Comparison of ENCODE assay signal across 15 cellular contexts in genomic region chr17:74786411-74787097, GRCh38. TPM values are rescaled to one million over a fixed set of nuclear protein-coding genes. Genes with fewer than 3 reads are reported as not detected.
DNase-seq lines count a peak whose midpoint lies in the region; ATAC-seq and TF ChIP-seq lines count a peak whose summit lies in the region.
"Had no signal": no experiment of that assay in that cellular context is flagged by ENCODE, and none has a peak within 500 bp of the region (broad histone marks: within the 10 kb centered on the region; RNA-seq: fewer than 3 reads in every experiment).

No MANE protein-coding gene starts in this region.

- no peaks in the 10 kb centered on the region for H3K4me1 ChIP-seq in right cardiac atrium (ENCODE audit: control insufficient read depth, insufficient read depth, low read length)

- no peak for DNase-seq in activated CD4-positive, alpha-beta T cell treated with anti-CD3 and anti-CD28 coated beads, Interleukin-2, amount 10 ng/mL, durations not matched to agents 7 days and 5 days
- DNase-seq in activated CD4-positive, alpha-beta T cell treated with anti-CD3 and anti-CD28 coated beads for 4 hours = no peak
- DNase-seq in CD4-positive, alpha-beta T cell = no peak
- DNase-seq in UCSD-AML1 (lab: John Stamatoyannopoulos, UW; ENCODE audit: unreplicated experiment) (peak; percentile 65), right cardiac atrium (peak in 2 of 3 donors; percentile 72 to 78), MCF 10A (ENCODE audit: unreplicated experiment) (no peak)
- DNase-seq: activated CD4-positive, alpha-beta T cell treated with anti-CD3 and anti-CD28 coated beads, Interleukin-2, amount 50 U/mL, for 1 hour; NCI-H1694; NCI-H510A; nephron progenitor cell; PC-3 had no signal

- H3K4me3 ChIP-seq in right cardiac atrium (ENCODE audit: low read length) = no peak overlapping the region
- H3K4me3 ChIP-seq: thoracic aorta had no signal

- peak overlapping the region; percentile 26 for H3K27ac Mint-ChIP-seq in activated CD4-positive, alpha-beta T cell treated with anti-CD3 and anti-CD28 coated beads, Interleukin-2, amount 10 ng/mL, durations not matched to agents 7 days and 5 days
- H3K27ac Mint-ChIP-seq in CD4-positive, alpha-beta T cell = peak overlapping the region; percentile 54
- H3K27ac Mint-ChIP-seq in MCF 10A (ENCODE audit: low read depth, unreplicated experiment) = no peak overlapping the region

- H3K27me3 ChIP-seq in CD4-positive, alpha-beta T cell (ENCODE audit: control insufficient read depth, insufficient read depth, low read length) = no peaks in the 10 kb centered on the region
- no peaks in the 10 kb centered on the region for H3K27me3 ChIP-seq in right cardiac atrium (ENCODE audit: control insufficient read depth, insufficient read depth)

- H3K9me3 ChIP-seq in CD4-positive, alpha-beta T cell (ENCODE audit: control insufficient read depth, low read length) = no peaks in the 10 kb centered on the region
- no peaks in the 10 kb centered on the region for H3K9me3 ChIP-seq in right cardiac atrium (ENCODE audit: control insufficient read depth, low read length)
- H3K9me3 ChIP-seq: thoracic aorta had no signal

- no peak overlapping the region for H3K27ac ChIP-seq in CD4-positive, alpha-beta T cell (ENCODE audit: low read depth, low read length)
- no peak overlapping the region for H3K27ac ChIP-seq in right cardiac atrium (ENCODE audit: low read length)
- H3K27ac ChIP-seq: thoracic aorta had no signal

- H3K4me3 Mint-ChIP-seq in activated CD4-positive, alpha-beta T cell treated with anti-CD3 and anti-CD28 coated beads, Interleukin-2, amount 10 ng/mL, durations not matched to agents 7 days and 5 days = no peak overlapping the region
- no peak overlapping the region for H3K4me3 Mint-ChIP-seq in CD4-positive, alpha-beta T cell
- H3K4me3 Mint-ChIP-seq in MCF 10A (ENCODE audit: unreplicated experiment) = no peak overlapping the region
- H3K4me3 Mint-ChIP-seq: nephron progenitor cell had no signal

- no TSS peak for BruUV-seq in MCF 10A (replicated peaks; lab: Mats Ljungman, UMichigan)

- intact Hi-C loops in CD4-positive, alpha-beta T cell (cut with DNase I, micrococcal nuclease) = no loop called here
- intact Hi-C loops in right cardiac atrium (cut with DNase I) (no loop called here), MCF 10A (cut with micrococcal nuclease) (no loop called here)

- H3K4me1 Mint-ChIP-seq in activated CD4-positive, alpha-beta T cell treated with anti-CD3 and anti-CD28 coated beads, Interleukin-2, amount 10 ng/mL, durations not matched to agents 7 days and 5 days = peaks cover 59% of the 10 kb centered on the region
- H3K4me1 Mint-ChIP-seq in CD4-positive, alpha-beta T cell (ENCODE audit: low read depth) = peaks cover 59% of the 10 kb centered on the region
- H3K4me1 Mint-ChIP-seq in MCF 10A (ENCODE audit: insufficient read depth, unreplicated experiment) = peaks cover 6% of the 10 kb centered on the region

- no peak for TF ChIP-seq CTCF in CD4-positive, alpha-beta T cell (IDR thresholded peaks at IDR 0.05)
- no peak for TF ChIP-seq CTCF in MCF 10A (IDR thresholded peaks at IDR 0.05; ENCODE audit: unreplicated experiment)

- H3K36me3 Mint-ChIP-seq in activated CD4-positive, alpha-beta T cell treated with anti-CD3 and anti-CD28 coated beads, Interleukin-2, amount 10 ng/mL, durations not matched to agents 7 days and 5 days (ENCODE audit: low read depth) = peaks cover 41% of the 10 kb centered on the region
- H3K36me3 Mint-ChIP-seq in CD4-positive, alpha-beta T cell (ENCODE audit: low read depth) = peaks cover 57% of the 10 kb centered on the region
- H3K36me3 Mint-ChIP-seq in MCF 10A (ENCODE audit: insufficient read depth, unreplicated experiment) = peaks cover 11% of the 10 kb centered on the region

- 82% methylated on average over 16 of the region's 16 CpGs for WGBS in right cardiac atrium

- POLR2A ChIA-PET in activated CD4-positive, alpha-beta T cell treated with anti-CD3 and anti-CD28 coated beads, Interleukin-2, amount 10 ng/mL, durations not matched to agents 7 days and 5 days (lab: Charles Lee) = no interaction called here
- POLR2A ChIA-PET in CD4-positive, alpha-beta T cell (lab: Charles Lee) = no interaction called here
- POLR2A ChIA-PET in MCF 10A (lab: Yijun Ruan, JAX) = no interaction called here

- CTCF ChIA-PET in activated CD4-positive, alpha-beta T cell treated with anti-CD3 and anti-CD28 coated beads, Interleukin-2, amount 10 ng/mL, durations not matched to agents 7 days and 5 days (lab: Charles Lee) = interaction anchor here (4.3 kb wide), 1 partner anchor 40 kb away, joined by 11 read pairs; no protein-coding TSS in a partner anchor
- CTCF ChIA-PET in CD4-positive, alpha-beta T cell (lab: Charles Lee) = no interaction called here
- CTCF ChIA-PET in MCF 10A (lab: Yijun Ruan, JAX) = interaction anchor here (0.7 to 1.1 kb wide), 2 partner anchors 42 to 54 kb away, joined by 3 read pairs; no protein-coding TSS in a partner anchor

- ATAC-seq in CD4-positive, alpha-beta T cell (ENCODE audit: poor library complexity) = peak; percentile 29
- ATAC-seq in right cardiac atrium = peak in 1 of 2 donors; percentile 14
- no peak for ATAC-seq in HG02870 (IDR thresholded peaks at IDR 0.05; ENCODE audit: unreplicated experiment)
- ATAC-seq in GM21717 (IDR thresholded peaks at IDR 0.05; ENCODE audit: unreplicated experiment) = no peak
- ATAC-seq: PC-3 had no signal

- H3K9me3 Mint-ChIP-seq in activated CD4-positive, alpha-beta T cell treated with anti-CD3 and anti-CD28 coated beads, Interleukin-2, amount 10 ng/mL, durations not matched to agents 7 days and 5 days = no peaks in the 10 kb centered on the region
- no peaks in the 10 kb centered on the region for H3K9me3 Mint-ChIP-seq in CD4-positive, alpha-beta T cell
- H3K9me3 Mint-ChIP-seq in MCF 10A (ENCODE audit: unreplicated experiment) = no peaks in the 10 kb centered on the region
- H3K9me3 Mint-ChIP-seq: nephron progenitor cell had no signal

- no peaks in the 10 kb centered on the region for H3K27me3 Mint-ChIP-seq in activated CD4-positive, alpha-beta T cell treated with anti-CD3 and anti-CD28 coated beads, Interleukin-2, amount 10 ng/mL, durations not matched to agents 7 days and 5 days
- H3K27me3 Mint-ChIP-seq in CD4-positive, alpha-beta T cell = no peaks in the 10 kb centered on the region
- H3K27me3 Mint-ChIP-seq in MCF 10A (ENCODE audit: insufficient read depth, unreplicated experiment) = no peaks in the 10 kb centered on the region

RNA-seq across cellular contexts. Expression of gene NAT9, which starts 10.4 kb away (rescaled TPM):
- 10 to 100 TPM; 28.6 to 34.4 TPM for total RNA-seq in activated CD4-positive, alpha-beta T cell treated with anti-CD3 and anti-CD28 coated beads, Interleukin-2, amount 10 ng/mL, durations not matched to agents 7 days and 5 days
- total RNA-seq in CD4-positive, alpha-beta T cell = 10 to 100 TPM; 34.6 to 38.2 TPM
- 10 to 100 TPM; 21.7 to 31.1 (median 25.0) TPM for total RNA-seq in right cardiac atrium
- polyA plus RNA-seq in right cardiac atrium = 16.8 TPM
- total RNA-seq in MCF 10A (2022) = 58.1 and 64.8 TPM in 2 replicates

RNA-seq across cellular contexts. Expression of gene NHERF1, which starts 38.1 kb away (rescaled TPM):
- total RNA-seq in activated CD4-positive, alpha-beta T cell treated with anti-CD3 and anti-CD28 coated beads, Interleukin-2, amount 10 ng/mL, durations not matched to agents 7 days and 5 days = 100 to 1,000 TPM; 254 to 281 TPM
- 10 to 100 TPM; 68.4 to 72.4 TPM for total RNA-seq in CD4-positive, alpha-beta T cell
- 10 to 100 TPM in 2 of 4 donors, 1 to 10 TPM in 2; 6.1 to 11.6 (median 9.7) TPM for total RNA-seq in right cardiac atrium
- 7.2 TPM for polyA plus RNA-seq in right cardiac atrium
- total RNA-seq in MCF 10A (2022) = 23.9 and 25.3 TPM in 2 replicates

RNA-seq across cellular contexts. Expression of gene RAB37, which starts 49.5 kb away (rescaled TPM):
- total RNA-seq in activated CD4-positive, alpha-beta T cell treated with anti-CD3 and anti-CD28 coated beads, Interleukin-2, amount 10 ng/mL, durations not matched to agents 7 days and 5 days = 10 to 100 TPM; 28.2 to 30.4 TPM
- 10 to 100 TPM; 19.0 to 21.1 TPM for total RNA-seq in CD4-positive, alpha-beta T cell
- 1 to 10 TPM; 1.1 to 3.4 (median 1.2) TPM for total RNA-seq in right cardiac atrium
- 1.5 TPM for polyA plus RNA-seq in right cardiac atrium
- not detected in 2 replicates for total RNA-seq in MCF 10A (2022)
- total RNA-seq: fibroblast of villous mesenchyme had no signal

Comparison
In these comparisons a context has a peak if more than half of its experiments do, and no peak if none do; other contexts are left out.
1. DNase-seq: peak in UCSD-AML1 (single experiment) and right cardiac atrium (2 of 3); none in activated CD4-positive, alpha-beta T cell treated with anti-CD3 and anti-CD28 coated beads, Interleukin-2, amount 10 ng/mL, durations not matched to agents 7 days and 5 days (single experiment), activated CD4-positive, alpha-beta T cell treated with anti-CD3 and anti-CD28 coated beads for 4 hours (0 of 2), CD4-positive, alpha-beta T cell (0 of 10) and MCF 10A (single experiment).
2. RNA of gene RAB37, which starts 49.5 kb away (total RNA-seq): 28.2 to 30.4 TPM in activated CD4-positive, alpha-beta T cell treated with anti-CD3 and anti-CD28 coated beads, Interleukin-2, amount 10 ng/mL, durations not matched to agents 7 days and 5 days and 19.0 to 21.1 TPM in CD4-positive, alpha-beta T cell; 1.1 to 3.4 TPM in right cardiac atrium and not detected in MCF 10A; every median in the first group is over 4 times any median in the second.